In genomic region chr3:129489258-129489657, GRCh38 we compare ENCODE assay signal across 12 cellular contexts. TPM values are rescaled to one million over a fixed set of nuclear protein-coding genes. Genes with fewer than 3 reads are reported as not detected.
DNase-seq lines count a peak whose midpoint lies in the region; ATAC-seq and TF ChIP-seq lines count a peak whose summit lies in the region.
"Not testable (repeated sequence)": the region's sequence is repeated elsewhere in the genome, so short reads cannot be mapped to it uniquely, and the experiment has no call there.
"Had no signal": no experiment of that assay in that cellular context is flagged by ENCODE, and none has a peak within 500 bp of the region (broad histone marks: within the 10 kb centered on the region; RNA-seq: fewer than 3 reads in every experiment).

No MANE protein-coding gene starts in this region.

- peak overlapping the region; percentile 49 for H2BK120ac ChIP-seq in trophoblast cell (ENCODE audit: insufficient read depth, low read length, poor library complexity)

- H3K4me3 ChIP-seq in breast epithelium; trophoblast cell (ENCODE audit: low read depth, low read length): not testable (repeated sequence)

- not testable (repeated sequence) for H3K9me3 Mint-ChIP-seq in WTC11; endothelial cell (ENCODE audit: unreplicated experiment)

- not testable (repeated sequence) for H3K14ac ChIP-seq in trophoblast cell (ENCODE audit: low read length)

- H3K27ac Mint-ChIP-seq in WTC11 (peak overlapping the region; percentile 14; the same call in 1 of the 2 replicates), endothelial cell (ENCODE audit: unreplicated experiment) (peak overlapping the region; percentile 66)

- DNase-seq in CD1c-positive myeloid dendritic cell (ENCODE audit: extremely low spot score) (peak; percentile 60), NOMO-1 treated with DMSO at 0.1 percent for 48 hours (lab: John Stamatoyannopoulos, UW; ENCODE audit: unreplicated experiment) (peak; percentile 74)
- DNase-seq in WTC11 (ENCODE audit: low spot score); breast epithelium (ENCODE audit: low spot score in 2 of 2); endothelial cell (ENCODE audit: low spot score); trophoblast cell: not testable (repeated sequence)

- POLR2A ChIA-PET in WTC11 (lab: Charles Lee), result interaction anchor here (0.7 kb wide), 1 partner anchor 25 kb away, joined by 3 read pairs; no protein-coding TSS in a partner anchor

- H4K91ac ChIP-seq in trophoblast cell (ENCODE audit: low read depth, low read length), result peak overlapping the region; percentile 27

- peak overlapping the region; percentile 28 for H2AK5ac ChIP-seq in trophoblast cell (ENCODE audit: low read length)

- TF ChIP-seq CTCF in WTC11 (IDR thresholded peaks at IDR 0.05); breast epithelium (IDR thresholded peaks at IDR 0.05); endothelial cell (IDR thresholded peaks at IDR 0.05; ENCODE audit: unreplicated experiment): not testable (repeated sequence)

- not testable (repeated sequence) for H3K27me3 Mint-ChIP-seq in WTC11 (ENCODE audit: low read depth); endothelial cell (ENCODE audit: unreplicated experiment)

- H3K9me3 ChIP-seq in breast epithelium; trophoblast cell (ENCODE audit: insufficient read depth, low read depth, low read length): not testable (repeated sequence)

- H3K27ac ChIP-seq in breast epithelium (peak overlapping the region; percentile 22 to 99), temporal lobe (ENCODE audit: low read depth, low read length) (peak overlapping the region; percentile 6)
- not testable (repeated sequence) for H3K27ac ChIP-seq in trophoblast cell (ENCODE audit: low read depth, low read length)

- CTCF ChIA-PET in WTC11 (lab: Charles Lee), result interaction anchor here (0.7 to 2.3 kb wide), 18 partner anchors 14 to 453 kb away, joined by 3 to 84 read pairs (median 8); partner anchors contain the start of genes IFT122 and MBD4

- H2AFZ ChIP-seq in trophoblast cell (ENCODE audit: insufficient read depth, low read length, poor library complexity), result not testable (repeated sequence)

- not testable (repeated sequence) for H4K8ac ChIP-seq in trophoblast cell (ENCODE audit: low read depth, low read length)

- peaks cover 12% of the 10 kb centered on the region for H3K79me2 ChIP-seq in trophoblast cell (ENCODE audit: control insufficient read depth, insufficient read depth, low read length, poor library complexity)

- WGBS in trophoblast cell (ENCODE audit: extremely low coverage, insufficient coverage, insufficient read length), result no CpG with 5 or more reads among the region's 10 CpGs

- intact Hi-C loops in breast epithelium (cut with DNase I; ENCODE audit: low total_unique reads), result not testable (repeated sequence)

- not testable (repeated sequence) for H3K4ac ChIP-seq in trophoblast cell (ENCODE audit: low read depth, low read length)

- peaks cover 35% of the 10 kb centered on the region for H3K4me1 Mint-ChIP-seq in WTC11
- peaks cover 73% of the 10 kb centered on the region for H3K4me1 Mint-ChIP-seq in endothelial cell (ENCODE audit: unreplicated experiment)

- H3K9ac ChIP-seq in trophoblast cell (ENCODE audit: low read length), result not testable (repeated sequence)

- H2BK12ac ChIP-seq in trophoblast cell (ENCODE audit: low read length), result peak overlapping the region; percentile 13

- H2BK5ac ChIP-seq in trophoblast cell (ENCODE audit: low read depth, low read length, poor library complexity), result not testable (repeated sequence)

- not testable (repeated sequence) for TF ChIP-seq POLR2A in breast epithelium (IDR thresholded peaks at IDR 0.05)

- H3K79me1 ChIP-seq in trophoblast cell (ENCODE audit: low read length), result peaks cover 49% of the 10 kb centered on the region

- H4K12ac ChIP-seq in trophoblast cell (ENCODE audit: low read depth, low read length), result not testable (repeated sequence)

- not testable (repeated sequence) for H3K23ac ChIP-seq in trophoblast cell (ENCODE audit: low read length)

- not testable (repeated sequence) for H3K36me3 Mint-ChIP-seq in WTC11
- H3K36me3 Mint-ChIP-seq in endothelial cell (ENCODE audit: low read depth, unreplicated experiment), result peaks cover 12% of the 10 kb centered on the region

- not testable (repeated sequence) for H3K18ac ChIP-seq in trophoblast cell (ENCODE audit: low read length)

- H3K4me1 ChIP-seq in breast epithelium (peaks cover 19 to 29% of the 10 kb centered on the region in 2 donors), trophoblast cell (ENCODE audit: control insufficient read depth in 1 of 2, insufficient read depth in 2 of 2, low read length in 2 of 2) (peaks cover 34 to 38% of the 10 kb centered on the region in 2 experiments)

- not testable (repeated sequence) for H3K36me3 ChIP-seq in breast epithelium; trophoblast cell (ENCODE audit: control insufficient read depth in 1 of 2, insufficient read depth in 2 of 2, low read length in 2 of 2)

- not testable (repeated sequence) for H3K4me3 Mint-ChIP-seq in WTC11
- peak overlapping the region; percentile 60 for H3K4me3 Mint-ChIP-seq in endothelial cell (ENCODE audit: unreplicated experiment)

- ATAC-seq in WTC11, result not testable (repeated sequence)

- H3K4me2 ChIP-seq in trophoblast cell (ENCODE audit: low read length), result not testable (repeated sequence)

- not testable (repeated sequence) for H3K27me3 ChIP-seq in breast epithelium; trophoblast cell (ENCODE audit: insufficient read depth, low read length)

RNA-seq across cellular contexts. Expression of gene RHO, which starts 39.2 kb away (rescaled TPM):
- not detected in 3 replicates for total RNA-seq in WTC11 (2021)
- under 1 TPM in 1 of 3 donors, not detected in 2; 0.15 TPM for total RNA-seq in breast epithelium
- total RNA-seq in endothelial cell (ENCODE audit: unreplicated experiment), result not detected
- 0.01 TPM in 1 of 2 replicates, not detected in the other for polyA plus RNA-seq in trophoblast cell (2013)
- total RNA-seq in temporal lobe, result not detected
- total RNA-seq: CD4-positive, alpha-beta T cell; H1; K562; SJCRH30 had no signal
- polyA plus RNA-seq: H1, K562 had no signal

RNA-seq across cellular contexts. Expression of gene IFT122, which starts 49.2 kb away (rescaled TPM):
- total RNA-seq in WTC11 (2021), result 21.6 to 24.2 TPM (median 22.8 TPM) in 3 replicates
- total RNA-seq in breast epithelium, result 10 to 100 TPM; 43.2 to 60.6 (median 45.8) TPM
- 25.1 TPM for total RNA-seq in endothelial cell (ENCODE audit: unreplicated experiment)
- polyA plus RNA-seq in trophoblast cell (2013), result 31.1 and 31.8 TPM in 2 replicates
- total RNA-seq in temporal lobe, result 21.4 TPM

RNA-seq across cellular contexts. Expression of gene MBD4, which starts 49.5 kb away (rescaled TPM):
- 31.4 to 36.9 TPM (median 33.0 TPM) in 3 replicates for total RNA-seq in WTC11 (2021)
- 10 to 100 TPM; 29.8 to 41.6 (median 37.7) TPM for total RNA-seq in breast epithelium
- 30.6 TPM for total RNA-seq in endothelial cell (ENCODE audit: unreplicated experiment)
- 41.3 and 44.5 TPM in 2 replicates for polyA plus RNA-seq in trophoblast cell (2013)
- 12.8 TPM for total RNA-seq in temporal lobe

RNA-seq across cellular contexts. Expression of gene H1-8, which starts 53.7 kb away (rescaled TPM):
- total RNA-seq in WTC11 (2021) (not detected in 3 replicates), breast epithelium (not detected), endothelial cell (ENCODE audit: unreplicated experiment) (2.7 TPM), temporal lobe (not detected)
- polyA plus RNA-seq in trophoblast cell (2013), result not detected in 2 replicates
- total RNA-seq: CD4-positive, alpha-beta T cell; H1; K562; M059J; SJCRH30 had no signal
- polyA plus RNA-seq: H1, K562 had no signal
